19 cellular contexts compared by ENCODE assay signal in the genomic region with DNA sequence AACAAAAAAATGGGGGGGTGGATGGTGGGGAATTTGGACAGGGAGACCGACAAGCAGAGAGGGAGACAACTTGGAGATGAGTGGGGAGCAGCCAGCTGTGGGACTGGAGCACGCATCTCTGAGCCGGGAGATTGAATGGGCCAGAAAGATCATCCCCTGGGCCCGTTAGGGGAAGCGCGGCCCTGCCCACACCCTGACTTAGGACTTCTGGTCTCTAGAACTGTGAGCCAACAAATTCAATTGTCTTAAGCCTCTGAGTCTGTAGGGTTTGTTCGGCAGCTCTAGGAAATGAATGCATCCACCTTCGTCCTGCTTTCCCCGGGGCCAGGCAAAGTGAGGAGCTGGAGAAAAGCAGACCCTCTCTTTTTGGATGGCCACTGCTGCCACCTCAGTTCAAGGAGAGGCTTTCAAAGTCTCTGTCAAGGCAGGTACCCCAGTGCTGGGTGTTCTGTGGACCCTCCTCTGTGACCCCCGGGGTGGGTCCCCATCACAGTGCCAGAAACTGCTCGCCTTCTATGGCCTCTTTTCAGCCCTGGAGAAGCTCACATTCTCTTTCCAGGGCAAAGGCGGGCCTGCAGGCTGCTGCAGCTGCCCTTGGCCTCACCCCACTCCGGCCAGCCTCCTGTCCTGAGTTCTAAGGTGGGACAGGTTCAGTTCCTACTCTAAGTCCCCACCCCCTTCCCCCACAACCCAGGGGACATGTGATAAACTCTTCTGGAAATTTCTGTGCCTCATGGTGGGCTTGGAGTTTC.
"Had no signal": no experiment of that assay in that cellular context is flagged by ENCODE, and none has a peak within 500 bp of the region (broad histone marks: within the 10 kb centered on the region; RNA-seq: fewer than 3 reads in every experiment).

No MANE protein-coding gene starts in this region.

- H3K36me3 ChIP-seq: cardiac muscle cell, tibial artery had no signal

- ATAC-seq: activated CD4-positive, alpha-beta T cell treated with anti-CD3 and anti-CD28 coated beads for 36 hours; foreskin keratinocyte; mucosa of descending colon had no signal

- H3K9me3 ChIP-seq: mucosa of descending colon, tibial artery had no signal

- H3K4me3 ChIP-seq: cardiac muscle cell, mucosa of descending colon, tibial artery had no signal

- H3K4me1 ChIP-seq: foreskin keratinocyte, tibial artery had no signal

- DNase-seq: activated B cell treated with CpG ODN at 0.5 μM for 24 hours; activated CD4-positive, alpha-beta T cell treated with anti-CD3 and anti-CD28 coated beads for 36 hours; activated CD4-positive, alpha-beta T cell treated with anti-CD3 and anti-CD28 coated beads, Interleukin-2, amount 50 U/mL, for 48 hours; activated effector memory CD4-positive, alpha-beta T cell treated with Interleukin-2 at 50 U/mL for 16 hours; activated naive CD4-positive, alpha-beta T cell treated with anti-CD3 and anti-CD28 coated beads for 36 hours; activated naive CD8-positive, alpha-beta T cell treated with anti-CD3 and anti-CD28 coated beads, Interleukin-2, amount 10 ng/mL, durations not matched to agents 7 days and 5 days; activated T-cell treated with anti-CD3 and anti-CD28 coated beads, Interleukin-2, amount 50 U/mL, for 48 hours; amniotic stem cell; effector CD4-positive, alpha-beta T cell; erythroblast; foreskin keratinocyte; hypothalamus; mucosa of descending colon; retina; stimulated activated CD4-positive, alpha-beta T cell treated with anti-CD3 and anti-CD28 coated beads, Interleukin-1b, Interleukin-23, amount 100 ng/mL, for 48 hours; substantia nigra had no signal

- H3K27ac ChIP-seq: cardiac muscle cell, foreskin keratinocyte, tibial artery had no signal

- FAIRE-seq: endometrium had no signal

- H3K27me3 ChIP-seq: cardiac muscle cell, foreskin keratinocyte had no signal
